ENCODE assay signal across 8 cellular contexts in genomic region chr11:129896062-129896461, GRCh38. TPM values are rescaled to one million over a fixed set of nuclear protein-coding genes. Genes with fewer than 3 reads are reported as not detected.
A peak's percentile ranks its signal among the peaks of the same experiment; 100 is the strongest.
DNase-seq lines count a peak whose midpoint lies in the region; ATAC-seq and TF ChIP-seq lines count a peak whose summit lies in the region.

No MANE protein-coding gene starts in this region.

- no peaks in the 10 kb centered on the region for H3K9me3 Mint-ChIP-seq in activated naive CD4-positive, alpha-beta T cell treated with anti-CD3 and anti-CD28 coated beads, Interleukin-2, amount 50 U/mL, for 24 hours
- H3K9me3 Mint-ChIP-seq in activated CD4-positive, alpha-beta memory T cell treated with anti-CD3 and anti-CD28 coated beads, Interleukin-2, amount 10 ng/mL, durations not matched to agents 7 days and 5 days, result no peaks in the 10 kb centered on the region

- peak overlapping the region; percentile 81 for H2AFZ ChIP-seq in smooth muscle cell (ENCODE audit: low read depth)

- H3K27ac ChIP-seq in right cardiac atrium (ENCODE audit: low read length) (peak overlapping the region; percentile 8), smooth muscle cell (ENCODE audit: low read depth) (no peak overlapping the region)

- H4K20me1 ChIP-seq in smooth muscle cell (ENCODE audit: low read depth), result peaks cover 9% of the 10 kb centered on the region

- peak overlapping the region; percentile 93 for H3K4me3 Mint-ChIP-seq in activated naive CD4-positive, alpha-beta T cell treated with anti-CD3 and anti-CD28 coated beads, Interleukin-2, amount 50 U/mL, for 24 hours
- peak overlapping the region; percentile 90 for H3K4me3 Mint-ChIP-seq in activated CD4-positive, alpha-beta memory T cell treated with anti-CD3 and anti-CD28 coated beads, Interleukin-2, amount 10 ng/mL, durations not matched to agents 7 days and 5 days

- no peaks in the 10 kb centered on the region for H3K27me3 ChIP-seq in right cardiac atrium (ENCODE audit: control insufficient read depth, insufficient read depth)
- H3K27me3 ChIP-seq in smooth muscle cell (ENCODE audit: low read depth), result no peaks in the 10 kb centered on the region

- no peak for TF ChIP-seq CTCF in smooth muscle cell (IDR thresholded peaks at IDR 0.05; ENCODE audit: borderline replicate concordance, insufficient read depth, poor library complexity, severe bottlenecking)

- H3K4me3 ChIP-seq in right cardiac atrium (ENCODE audit: low read length) (peak overlapping the region; percentile 93), smooth muscle cell (peak overlapping the region; percentile 95)

- ATAC-seq in right cardiac atrium, result peak; percentile 8 to 11
- no peak for ATAC-seq in GM21723 (IDR thresholded peaks at IDR 0.05; ENCODE audit: unreplicated experiment)

- no peaks in the 10 kb centered on the region for H3K4me1 ChIP-seq in right cardiac atrium (ENCODE audit: control insufficient read depth, insufficient read depth, low read length)
- H3K4me1 ChIP-seq in smooth muscle cell (ENCODE audit: low read depth), result peaks cover 6% of the 10 kb centered on the region

- POLR2A ChIA-PET in activated CD4-positive, alpha-beta memory T cell treated with anti-CD3 and anti-CD28 coated beads, Interleukin-2, amount 10 ng/mL, durations not matched to agents 7 days and 5 days (lab: Charles Lee), result interaction anchor here (0.9 to 3.1 kb wide), 2 partner anchors 8 to 107 kb away, joined by 3 to 30 read pairs; partner anchors contain the start of gene PRDM10

- no peak for DNase-seq in activated naive CD4-positive, alpha-beta T cell treated with anti-CD3 and anti-CD28 coated beads, Interleukin-2, amount 50 U/mL, for 16 hours
- no peak for DNase-seq in activated CD4-positive, alpha-beta memory T cell treated with anti-CD3 and anti-CD28 coated beads, Interleukin-2, amount 10 ng/mL, durations not matched to agents 7 days and 5 days
- DNase-seq in right cardiac atrium, result peak in 1 of 3 donors; percentile 59
- DNase-seq in smooth muscle cell (lab: John Stamatoyannopoulos, UW; ENCODE audit: unreplicated experiment), result no peak
- DNase-seq in cerebellum (ENCODE audit: low spot score), result no peak
- no peak for DNase-seq in NCI-H1048 (lab: John Stamatoyannopoulos, UW)

- 63% methylated on average over 9 of the region's 9 CpGs for WGBS in right cardiac atrium
- WGBS in smooth muscle cell (ENCODE audit: low lambda C conversion rate), result 80% methylated on average over 9 of the region's 9 CpGs

- peak overlapping the region; percentile 72 for H3K27ac Mint-ChIP-seq in activated naive CD4-positive, alpha-beta T cell treated with anti-CD3 and anti-CD28 coated beads, Interleukin-2, amount 50 U/mL, for 24 hours
- peak overlapping the region; percentile 69 for H3K27ac Mint-ChIP-seq in activated CD4-positive, alpha-beta memory T cell treated with anti-CD3 and anti-CD28 coated beads, Interleukin-2, amount 10 ng/mL, durations not matched to agents 7 days and 5 days

- H3K9me3 ChIP-seq in right cardiac atrium (ENCODE audit: control insufficient read depth, low read length), result no peaks in the 10 kb centered on the region
- no peaks in the 10 kb centered on the region for H3K9me3 ChIP-seq in smooth muscle cell (replicated peaks; ENCODE audit: low read depth)

- H3K27me3 Mint-ChIP-seq in activated naive CD4-positive, alpha-beta T cell treated with anti-CD3 and anti-CD28 coated beads, Interleukin-2, amount 50 U/mL, for 24 hours, result no peaks in the 10 kb centered on the region
- peaks cover 3% of the 10 kb centered on the region for H3K27me3 Mint-ChIP-seq in activated CD4-positive, alpha-beta memory T cell treated with anti-CD3 and anti-CD28 coated beads, Interleukin-2, amount 10 ng/mL, durations not matched to agents 7 days and 5 days

- no peaks in the 10 kb centered on the region for H3F3A ChIP-seq in smooth muscle cell (ENCODE audit: low read depth)

- CTCF ChIA-PET in activated CD4-positive, alpha-beta memory T cell treated with anti-CD3 and anti-CD28 coated beads, Interleukin-2, amount 10 ng/mL, durations not matched to agents 7 days and 5 days (lab: Charles Lee), result interaction anchor here (0.5 to 0.9 kb wide), 4 partner anchors 10 to 317 kb away, joined by 3 to 4 read pairs (median 3); no protein-coding TSS in a partner anchor

- peak overlapping the region; percentile 96 for H3K4me2 ChIP-seq in smooth muscle cell

- intact Hi-C loops in right cardiac atrium (cut with DNase I), result no loop called here

- H3K79me2 ChIP-seq in smooth muscle cell (ENCODE audit: low read depth), result peaks cover 24% of the 10 kb centered on the region

- H3K9ac ChIP-seq in smooth muscle cell (ENCODE audit: low read depth), result no peak overlapping the region

- peaks cover 10% of the 10 kb centered on the region for H3K36me3 Mint-ChIP-seq in activated naive CD4-positive, alpha-beta T cell treated with anti-CD3 and anti-CD28 coated beads, Interleukin-2, amount 50 U/mL, for 24 hours
- peaks cover 23% of the 10 kb centered on the region for H3K36me3 Mint-ChIP-seq in activated CD4-positive, alpha-beta memory T cell treated with anti-CD3 and anti-CD28 coated beads, Interleukin-2, amount 10 ng/mL, durations not matched to agents 7 days and 5 days (ENCODE audit: low read depth)

- H3K4me1 Mint-ChIP-seq in activated naive CD4-positive, alpha-beta T cell treated with anti-CD3 and anti-CD28 coated beads, Interleukin-2, amount 50 U/mL, for 24 hours, result peaks cover 46% of the 10 kb centered on the region
- H3K4me1 Mint-ChIP-seq in activated CD4-positive, alpha-beta memory T cell treated with anti-CD3 and anti-CD28 coated beads, Interleukin-2, amount 10 ng/mL, durations not matched to agents 7 days and 5 days, result peaks cover 34% of the 10 kb centered on the region

- peaks cover 11% of the 10 kb centered on the region for H3K36me3 ChIP-seq in smooth muscle cell (ENCODE audit: low read depth)

RNA-seq across cellular contexts. Expression of gene NFRKB, which starts 0.7 kb away (rescaled TPM):
- total RNA-seq in activated CD4-positive, alpha-beta memory T cell treated with anti-CD3 and anti-CD28 coated beads, Interleukin-2, amount 10 ng/mL, durations not matched to agents 7 days and 5 days, result 10 to 100 TPM; 39.2 to 44.9 TPM
- total RNA-seq in right cardiac atrium (10 to 100 TPM in 2 of 4 donors, 1 to 10 TPM in 2; 9.1 to 11.7 (median 10.3) TPM), smooth muscle cell (15.2 and 18.5 TPM in 2 replicates), cerebellum (23.3 TPM)
- polyA plus RNA-seq in right cardiac atrium (4.2 TPM), smooth muscle cell (9.9 and 16.7 TPM in 2 replicates)
